20 cellular contexts compared by ENCODE assay signal in genomic region chr5:120734033-120734432, GRCh38.
DNase-seq lines count a peak whose midpoint lies in the region; ATAC-seq and TF ChIP-seq lines count a peak whose summit lies in the region.
"Had no signal": no experiment of that assay in that cellular context is flagged by ENCODE, and none has a peak within 500 bp of the region (broad histone marks: within the 10 kb centered on the region; RNA-seq: fewer than 3 reads in every experiment).

No MANE protein-coding gene starts in this region.

- no peaks in the 10 kb centered on the region for H4K20me1 ChIP-seq in GM23338 (replicated peaks; ENCODE audit: insufficient read depth)

- POLR2A ChIA-PET in CD8-positive, alpha-beta memory T cell (lab: Charles Lee) = no interaction called here

- H3K4me3 Mint-ChIP-seq in GM23338 = no peak overlapping the region
- no peak overlapping the region for H3K4me3 Mint-ChIP-seq in CD8-positive, alpha-beta memory T cell
- H3K4me3 Mint-ChIP-seq: activated T-helper 17 cell treated with anti-CD3 and anti-CD28 coated beads, Interleukin-2, amount 50 U/mL, for 72 hours; memory B cell; neural crest cell had no signal

- 0 out of 2 replicates have a peak overlapping the region, but pooled peaks have one; percentile 28 for H3K4me2 ChIP-seq in GM23338

- TF ChIP-seq CTCF in GM23338 (conservative IDR thresholded peaks at IDR 0.05; ENCODE audit: low read depth in 2 of 2) = no peak
- no peak for TF ChIP-seq CTCF in astrocyte of the spinal cord (IDR thresholded peaks at IDR 0.05; ENCODE audit: low read depth, low read length)

- no peaks in the 10 kb centered on the region for H3K36me3 Mint-ChIP-seq in GM23338 (ENCODE audit: low read depth)
- no peaks in the 10 kb centered on the region for H3K36me3 Mint-ChIP-seq in CD8-positive, alpha-beta memory T cell
- H3K36me3 Mint-ChIP-seq: memory B cell had no signal

- ATAC-seq in GM23338 = peak; percentile 99
- ATAC-seq: activated T-helper 17 cell treated with anti-CD3 and anti-CD28 coated beads, Interleukin-2, amount 50 U/mL, for 72 hours; right cardiac atrium had no signal

- CTCF ChIA-PET in CD8-positive, alpha-beta memory T cell (lab: Charles Lee) = no interaction called here

- in situ Hi-C loops in astrocyte of the spinal cord (cut with HindIII; ENCODE audit: low sequenced_read_pairs) = no loop called here

- peaks cover 18% of the 10 kb centered on the region for H3K4me1 ChIP-seq in GM23338 (ENCODE audit: insufficient read depth)
- no peaks in the 10 kb centered on the region for H3K4me1 ChIP-seq in CD8-positive, alpha-beta memory T cell (ENCODE audit: insufficient read depth, low read length)
- H3K4me1 ChIP-seq: adrenal gland, Peyer's patch, suprapubic skin had no signal

- H3K9me2 ChIP-seq in GM23338 (ENCODE audit: insufficient read depth) = no peaks in the 10 kb centered on the region

- peak overlapping the region; percentile 56; the same call in 1 of the 2 replicates for H3K27ac Mint-ChIP-seq in GM23338
- no peak overlapping the region for H3K27ac Mint-ChIP-seq in CD8-positive, alpha-beta memory T cell
- H3K27ac Mint-ChIP-seq: activated T-helper 17 cell treated with anti-CD3 and anti-CD28 coated beads, Interleukin-2, amount 50 U/mL, for 72 hours; memory B cell had no signal

- H3K4me1 Mint-ChIP-seq in GM23338 = peaks cover 26% of the 10 kb centered on the region
- no peaks in the 10 kb centered on the region for H3K4me1 Mint-ChIP-seq in CD8-positive, alpha-beta memory T cell
- H3K4me1 Mint-ChIP-seq: activated T-helper 17 cell treated with anti-CD3 and anti-CD28 coated beads, Interleukin-2, amount 50 U/mL, for 72 hours; memory B cell; neural crest cell had no signal

- no peaks in the 10 kb centered on the region for H3K36me3 ChIP-seq in GM23338 (ENCODE audit: insufficient read depth)
- H3K36me3 ChIP-seq in CD8-positive, alpha-beta memory T cell (ENCODE audit: insufficient read depth, low read length) = no peaks in the 10 kb centered on the region
- H3K36me3 ChIP-seq: adrenal gland, Peyer's patch, suprapubic skin had no signal

- H3K27me3 ChIP-seq in GM23338 (ENCODE audit: insufficient read depth) = no peaks in the 10 kb centered on the region
- H3K27me3 ChIP-seq in CD8-positive, alpha-beta memory T cell (ENCODE audit: insufficient read depth, low read length, poor library complexity, severe bottlenecking) = no peaks in the 10 kb centered on the region
- H3K27me3 ChIP-seq: adrenal gland, Peyer's patch, suprapubic skin had no signal

- H3K79me2 ChIP-seq in GM23338 (replicated peaks; ENCODE audit: insufficient read depth) = no peaks in the 10 kb centered on the region

- no peak overlapping the region for H2AFZ ChIP-seq in GM23338

- no peak overlapping the region for H3K27ac ChIP-seq in GM23338 (ENCODE audit: low read depth)
- H3K27ac ChIP-seq in CD8-positive, alpha-beta memory T cell (ENCODE audit: low read depth, low read length) = no peak overlapping the region
- H3K27ac ChIP-seq: adrenal gland, Peyer's patch, suprapubic skin, VCaP had no signal

- H3K27me3 Mint-ChIP-seq in GM23338 (ENCODE audit: insufficient read depth, low read depth, poor library complexity) = peaks cover 3% of the 10 kb centered on the region
- H3K27me3 Mint-ChIP-seq in CD8-positive, alpha-beta memory T cell = no peaks in the 10 kb centered on the region
- H3K27me3 Mint-ChIP-seq: activated T-helper 17 cell treated with anti-CD3 and anti-CD28 coated beads, Interleukin-2, amount 50 U/mL, for 72 hours; memory B cell had no signal

- no peaks in the 10 kb centered on the region for H3K9me3 Mint-ChIP-seq in GM23338
- H3K9me3 Mint-ChIP-seq in CD8-positive, alpha-beta memory T cell = peaks cover 0 to 38% (median 4%) of the 10 kb centered on the region in 5 donors
- H3K9me3 Mint-ChIP-seq: memory B cell, neural crest cell had no signal

- no peaks in the 10 kb centered on the region for H3F3A ChIP-seq in GM23338 (replicated peaks; ENCODE audit: low read depth)

- no peaks in the 10 kb centered on the region for H3K9me3 ChIP-seq in CD8-positive, alpha-beta memory T cell (ENCODE audit: low read length)
- H3K9me3 ChIP-seq: adrenal gland, Peyer's patch, suprapubic skin had no signal

- peak; percentile 10 for DNase-seq in AG08396 (ENCODE audit: low spot score)
- peak; percentile 67 for DNase-seq in GM23338 (ENCODE audit: low spot score)
- peak; percentile 34 for DNase-seq in astrocyte of the spinal cord (ENCODE audit: low read depth, low spot score)
- DNase-seq in iPS DF 4.7 (ENCODE audit: extremely low read depth, low spot score) = peak; percentile 7
- DNase-seq in activated T-cell treated with anti-CD3 and anti-CD28 coated beads for 4 hours = no peak
- no peak for DNase-seq in mesenteric fat pad (ENCODE audit: low spot score)
- DNase-seq in CD8-positive, alpha-beta memory T cell = no peak
- DNase-seq in NCI-H1417 treated with DMSO at 0.1 percent for 48 hours (lab: John Stamatoyannopoulos, UW) = no peak
- DNase-seq: activated CD8-positive, alpha-beta memory T cell treated with anti-CD3 and anti-CD28 coated beads for 24 hours; adrenal gland; NCI-H2081 treated with DMSO at 0.1 percent for 48 hours; NCI-H748 treated with DMSO at 0.1 percent for 48 hours; stimulated activated CD4-positive, alpha-beta T cell treated with anti-CD3 and anti-CD28 coated beads, Interleukin-2, amount 100 ng/mL, for 24 hours had no signal

- H3K4me3 ChIP-seq in GM23338 = no peak overlapping the region
- H3K4me3 ChIP-seq in astrocyte of the spinal cord (ENCODE audit: low read depth, low read length) = no peak overlapping the region
- H3K4me3 ChIP-seq in CD8-positive, alpha-beta memory T cell (ENCODE audit: low read length) = no peak overlapping the region
- H3K4me3 ChIP-seq: adrenal gland, Peyer's patch, suprapubic skin had no signal

TF ChIP-seq in GM23338, 12 proteins besides CTCF, POLR2A, EP300 and RAD21 (continues in another document):
- TF ChIP-seq ZNF462 (CRISPR knock-in tag; IDR thresholded peaks at IDR 0.05) = peak; percentile 94
- TF ChIP-seq ZNF114 (CRISPR knock-in tag; IDR thresholded peaks at IDR 0.05) = no peak

Comparison
In these comparisons a context has a peak if more than half of its experiments do, and no peak if none do; other contexts are left out.
1. DNase-seq: peak in AG08396 (single experiment), GM23338 (single experiment), astrocyte of the spinal cord (single experiment) and iPS DF 4.7 (single experiment); none in activated T-cell treated with anti-CD3 and anti-CD28 coated beads for 4 hours (single experiment), mesenteric fat pad (single experiment), CD8-positive, alpha-beta memory T cell (0 of 5) and NCI-H1417 treated with DMSO at 0.1 percent for 48 hours (single experiment).